Comparison of ENCODE assay signal across 6 cellular contexts in the genomic region with DNA sequence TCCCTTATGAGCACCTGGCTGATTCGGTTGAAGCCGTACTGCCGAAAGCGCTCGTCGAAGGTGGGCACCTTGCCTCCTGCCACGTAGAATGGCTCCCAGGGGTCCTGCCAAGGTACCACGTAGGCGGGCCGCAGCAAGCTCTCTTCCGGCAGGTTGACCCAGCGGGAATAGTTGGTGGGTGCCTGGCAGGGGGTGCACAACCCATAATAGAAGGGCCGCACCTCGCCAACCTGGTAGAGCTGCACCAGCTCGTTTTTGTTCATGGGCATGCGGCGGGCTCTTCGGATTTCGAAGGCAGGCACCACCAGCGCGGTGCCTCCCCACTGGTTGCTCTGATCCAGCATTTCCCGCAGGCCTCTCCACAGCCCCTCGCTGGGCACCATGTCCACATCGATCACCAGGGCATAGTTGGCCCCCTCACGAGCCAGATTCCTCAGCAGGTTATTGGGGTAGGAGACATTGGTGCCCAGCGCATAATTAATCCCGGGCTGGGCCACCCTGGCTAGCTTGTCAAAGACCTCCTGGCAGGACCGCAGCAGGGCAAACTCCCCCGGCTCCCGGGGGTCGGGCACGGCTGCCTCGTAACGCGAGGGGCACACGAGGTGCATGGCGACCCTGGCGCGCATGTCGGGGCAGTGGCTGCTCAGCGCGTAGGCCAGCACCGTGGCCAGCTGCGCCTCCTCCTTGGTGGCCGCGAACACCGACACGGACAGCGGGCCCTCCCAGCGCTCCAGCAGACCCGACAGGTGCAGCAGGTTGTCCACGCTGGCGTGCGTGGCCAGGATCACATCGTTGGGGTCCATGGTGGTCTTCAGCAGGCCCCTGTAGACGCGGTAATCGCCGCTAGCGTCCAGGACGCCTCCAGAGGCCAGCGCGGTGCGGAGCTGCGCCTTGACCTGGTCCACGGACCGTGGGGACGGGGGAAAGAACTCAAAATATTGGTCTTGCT. TPM values are rescaled to one million over a fixed set of nuclear protein-coding genes. Genes with fewer than 3 reads are reported as not detected.
DNase-seq lines count a peak whose midpoint lies in the region; ATAC-seq, FAIRE-seq and TF ChIP-seq lines count a peak whose summit lies in the region.

No MANE protein-coding gene starts in this region.

- peak overlapping the region; percentile 96 for H3K4me3 Mint-ChIP-seq in WTC11

- no TSS peak for BruUV-seq in HepG2 (replicated peaks; lab: Mats Ljungman, UMichigan)

- TF ChIP-seq RAD21 in HepG2 (CRISPR knock-in tag; IDR thresholded peaks at IDR 0.05), result no peak

- in situ Hi-C loops in HepG2 (cut with HindIII; ENCODE audit: extremely low pct_ligation_motif_present, low pct_unique_long_range_greater_than_20kb), result no loop called here

- intact Hi-C loops in HepG2 (cut with micrococcal nuclease; ENCODE audit: unreplicated experiment), result no loop called here

- POLR2A ChIA-PET in WTC11 (lab: Charles Lee) (interaction anchor here (0.6 kb wide), 1 partner anchor 10 kb away, joined by 3 read pairs; no protein-coding TSS in a partner anchor), HepG2 (lab: Yijun Ruan, JAX) (interaction anchor here (1.3 to 2.3 kb wide), 5 partner anchors 10 to 42 kb away, joined by 3 to 27 read pairs (median 6); partner anchors contain the start of genes CD248 and RIN1)

- H3K79me2 ChIP-seq in DND-41 (ENCODE audit: insufficient read depth, low read length) (peaks cover 53% of the 10 kb centered on the region), HepG2 (ENCODE audit: insufficient read depth, low read length) (peaks cover 49% of the 10 kb centered on the region)

- H3K4me3 ChIP-seq in DND-41 (ENCODE audit: low read depth in 1 of 2, low read length in 2 of 2), result peak overlapping the region; percentile 27 to 92; a peak in 3 of 4 replicates
- peak overlapping the region; percentile 80 to 93 (median 90) for H3K4me3 ChIP-seq in HepG2 (replicated peaks in 1 of 3; ENCODE audit: insufficient read depth in 1 of 3, low read depth in 2 of 3, low read length in 3 of 3)

- peaks cover 8% of the 10 kb centered on the region for H3K36me3 Mint-ChIP-seq in WTC11

- TF ChIP-seq CTCF in DND-41 (IDR thresholded peaks at IDR 0.05; ENCODE audit: borderline replicate concordance, extremely low read depth, low read length, poor library complexity, severe bottlenecking) (no peak), WTC11 (IDR thresholded peaks at IDR 0.05) (no peak), HepG2 (CRISPR knock-in tag; IDR thresholded peaks at IDR 0.05) (0 out of 2 replicates have a peak, but pooled peaks have one; percentile 3)

- peaks cover 26% of the 10 kb centered on the region for H3K4me1 Mint-ChIP-seq in WTC11

- H3K27ac ChIP-seq in DND-41 (ENCODE audit: low read length) (peak overlapping the region; percentile 70), HepG2 (ENCODE audit: extremely low read length, insufficient read depth, low read length) (peak overlapping the region; percentile 86)

- 27% methylated on average over 19 of the region's 68 CpGs for WGBS in HepG2 (ENCODE audit: low lambda C conversion rate)

- CTCF ChIA-PET in WTC11 (lab: Charles Lee) (interaction anchor here (1.2 to 3.2 kb wide), 6 partner anchors 14 to 92 kb away, joined by 3 to 35 read pairs (median 6); partner anchors contain the start of gene MRPL11), HepG2 (lab: Yijun Ruan, JAX; ENCODE audit: low intra/inter-chr PET ratio, low total read pairs) (no interaction called here)

- H3K9me3 ChIP-seq in DND-41 (ENCODE audit: insufficient read depth, low read length, severe bottlenecking) (no peaks in the 10 kb centered on the region), HepG2 (ENCODE audit: low read length) (no peaks in the 10 kb centered on the region)

- no peak for DNase-seq in DND-41
- DNase-seq in WTC11 (ENCODE audit: low spot score), result no peak
- no peak for DNase-seq in HepG2 (ENCODE audit: low spot score)
- no peak for DNase-seq in stimulated activated naive CD4-positive, alpha-beta T cell treated with Interleukin-2 at 50 U/mL for 16 hours (lab: John Stamatoyannopoulos, UW)
- DNase-seq in hepatic stellate cell (ENCODE audit: low spot score), result no peak

- H3K9ac ChIP-seq in DND-41 (ENCODE audit: low read depth, low read length) (peak overlapping the region; percentile 82), HepG2 (ENCODE audit: insufficient read depth, low read depth, low read length) (peak overlapping the region; percentile 94)

- TF ChIP-seq EP300 in HepG2 (IDR thresholded peaks at IDR 0.05; ENCODE audit: low read depth in 2 of 2, low read length in 2 of 2) (no peak), HepG2 (CRISPR knock-in tag; IDR thresholded peaks at IDR 0.05; ENCODE audit: borderline replicate concordance) (no peak)

- H2AFZ ChIP-seq in DND-41 (ENCODE audit: low read depth, low read length) (peak overlapping the region; percentile 69), HepG2 (ENCODE audit: low read length) (no peak overlapping the region)

- no peak for FAIRE-seq in HepG2 (lab: Jason Lieb, UNC)

- H4K20me1 ChIP-seq in DND-41 (ENCODE audit: insufficient read depth, low read length), result peaks cover 4% of the 10 kb centered on the region; the same call in 1 of the 2 replicates
- no peaks in the 10 kb centered on the region for H4K20me1 ChIP-seq in HepG2 (ENCODE audit: insufficient read depth, low read length)

- no peak overlapping the region for H3K27ac Mint-ChIP-seq in WTC11

- H3K4me1 ChIP-seq in DND-41 (ENCODE audit: insufficient read depth, low read length) (peaks cover 56% of the 10 kb centered on the region), HepG2 (ENCODE audit: insufficient read depth, low read length) (peaks cover 69% of the 10 kb centered on the region)

- H3K4me2 ChIP-seq in DND-41 (ENCODE audit: insufficient read depth, low read length) (peak overlapping the region; percentile 78), HepG2 (ENCODE audit: low read depth, low read length) (peak overlapping the region; percentile 95)

- ATAC-seq in DND-41 (ENCODE audit: insufficient read depth, low read depth) (no peak), WTC11 (no peak), HepG2 (peak; percentile 18), GM18498 (IDR thresholded peaks at IDR 0.05; ENCODE audit: unreplicated experiment) (no peak)

- H3K27me3 ChIP-seq in DND-41 (ENCODE audit: insufficient read depth, low read length, poor library complexity) (no peaks in the 10 kb centered on the region), HepG2 (ENCODE audit: control insufficient read depth in 1 of 2, insufficient read depth in 2 of 2, low read length in 2 of 2) (no peaks in the 10 kb centered on the region; a peak in 1 of 5 replicates)

- peaks cover 12% of the 10 kb centered on the region for H3K36me3 ChIP-seq in DND-41 (ENCODE audit: insufficient read depth, low read length)
- peaks cover 5% of the 10 kb centered on the region in 2 experiments; a peak in 3 of 5 replicates for H3K36me3 ChIP-seq in HepG2 (replicated peaks in 1 of 2; ENCODE audit: control insufficient read depth in 1 of 2, insufficient read depth in 2 of 2, low read length in 2 of 2)

- peaks cover 6% of the 10 kb centered on the region; the same call in 1 of the 2 replicates for H3K27me3 Mint-ChIP-seq in WTC11 (ENCODE audit: low read depth)

- H3K9me3 Mint-ChIP-seq in WTC11, result no peaks in the 10 kb centered on the region

- no peak for TF ChIP-seq POLR2A in HepG2 (IDR thresholded peaks at IDR 0.05; ENCODE audit: insufficient read depth in 1 of 2, low read depth in 2 of 2, low read length in 2 of 2)

RNA-seq across cellular contexts. Expression of gene B4GAT1, which starts 0.7 kb away (rescaled TPM):
- 34.1 to 37.0 TPM (median 36.3 TPM) in 3 replicates for total RNA-seq in WTC11 (2021)
- total RNA-seq in HepG2 (2016; rRNA removed; fragmentation: Illumina TruSeq; extraction: Trizol), result 44.9 and 109 TPM in 2 replicates
- 15.0 and 17.3 TPM in 2 replicates for total RNA-seq in HepG2 (2016; cell fraction: cytosol; rRNA removed; fragmentation: Illumina TruSeq; extraction: Trizol; ENCODE audit: low read depth)
- 41.0 and 117 TPM in 2 replicates for total RNA-seq in HepG2 (2016; cell fraction: insoluble cytoplasmic fraction; rRNA removed; fragmentation: Illumina TruSeq; extraction: Trizol)
- total RNA-seq in HepG2 (2016; cell fraction: membrane; rRNA removed; fragmentation: Illumina TruSeq; extraction: Trizol), result 35.2 and 38.9 TPM in 2 replicates
- 80.6 and 90.0 TPM in 2 replicates for total RNA-seq in HepG2 (2016; cell fraction: nucleus; rRNA removed; fragmentation: Illumina TruSeq; extraction: Trizol)
- 40.4 and 47.8 TPM in 2 replicates for polyA plus RNA-seq in HepG2 (2011; rRNA removed)
- polyA plus RNA-seq in HepG2 (2011; cell fraction: cytosol; rRNA removed), result 35.5 and 44.1 TPM in 2 replicates
- 29.5 and 32.3 TPM in 2 replicates for polyA plus RNA-seq in HepG2 (2011; cell fraction: nucleus; rRNA removed)
- polyA plus RNA-seq in HepG2 (2012), result 64.9 and 76.3 TPM in 2 replicates
- polyA plus RNA-seq in HepG2 (2016; cell fraction: cytosol; fragmentation: Illumina TruSeq; extraction: Trizol; ENCODE audit: low read depth), result 13.3 and 16.5 TPM in 2 replicates
- 40.4 and 42.0 TPM in 2 replicates for polyA plus RNA-seq in HepG2 (2016; cell fraction: insoluble cytoplasmic fraction; fragmentation: Illumina TruSeq; extraction: Trizol; ENCODE audit: low read depth)
- 25.2 and 28.0 TPM in 2 replicates for polyA plus RNA-seq in HepG2 (2016; cell fraction: membrane; fragmentation: Illumina TruSeq; extraction: Trizol; ENCODE audit: low read depth)
- 122 and 134 TPM in 2 replicates for polyA plus RNA-seq in HepG2 (2016; cell fraction: nucleus; fragmentation: Illumina TruSeq; extraction: Trizol; ENCODE audit: insufficient read depth, low read depth)
- polyA minus RNA-seq in HepG2 (2011; rRNA and poly(A)+ RNA removed; ENCODE audit: low replicate concordance), result 4.0 and 58.3 TPM in 2 replicates
- polyA minus RNA-seq in HepG2 (2011; cell fraction: cytosol; rRNA and poly(A)+ RNA removed), result 26.4 and 32.5 TPM in 2 replicates
- polyA minus RNA-seq in HepG2 (2011; cell fraction: nucleus; rRNA and poly(A)+ RNA removed), result 7.3 and 8.3 TPM in 2 replicates

RNA-seq across cellular contexts. Expression of gene BRMS1, which starts 1.8 kb away (rescaled TPM):
- total RNA-seq in WTC11 (2021) (37.0 to 44.5 TPM (median 40.8 TPM) in 3 replicates), HepG2 (2016; rRNA removed; fragmentation: Illumina TruSeq; extraction: Trizol) (55.7 and 63.1 TPM in 2 replicates)
- 15.1 and 18.0 TPM in 2 replicates for total RNA-seq in HepG2 (2016; cell fraction: cytosol; rRNA removed; fragmentation: Illumina TruSeq; extraction: Trizol; ENCODE audit: low read depth)
- 55.6 and 65.9 TPM in 2 replicates for total RNA-seq in HepG2 (2016; cell fraction: insoluble cytoplasmic fraction; rRNA removed; fragmentation: Illumina TruSeq; extraction: Trizol)
- 28.2 and 32.2 TPM in 2 replicates for total RNA-seq in HepG2 (2016; cell fraction: membrane; rRNA removed; fragmentation: Illumina TruSeq; extraction: Trizol)
- total RNA-seq in HepG2 (2016; cell fraction: nucleus; rRNA removed; fragmentation: Illumina TruSeq; extraction: Trizol), result 23.2 and 25.5 TPM in 2 replicates
- 15.8 and 16.8 TPM in 2 replicates for polyA plus RNA-seq in HepG2 (2011; rRNA removed)
- 15.3 and 20.1 TPM in 2 replicates for polyA plus RNA-seq in HepG2 (2011; cell fraction: cytosol; rRNA removed)
- polyA plus RNA-seq in HepG2 (2011; cell fraction: nucleus; rRNA removed), result 19.9 and 20.4 TPM in 2 replicates
- 8.8 and 11.6 TPM in 2 replicates for polyA plus RNA-seq in HepG2 (2012)
- 11.6 and 12.3 TPM in 2 replicates for polyA plus RNA-seq in HepG2 (2016; cell fraction: cytosol; fragmentation: Illumina TruSeq; extraction: Trizol; ENCODE audit: low read depth)
- 54.5 and 57.6 TPM in 2 replicates for polyA plus RNA-seq in HepG2 (2016; cell fraction: insoluble cytoplasmic fraction; fragmentation: Illumina TruSeq; extraction: Trizol; ENCODE audit: low read depth)
- 20.8 and 22.1 TPM in 2 replicates for polyA plus RNA-seq in HepG2 (2016; cell fraction: membrane; fragmentation: Illumina TruSeq; extraction: Trizol; ENCODE audit: low read depth)
- polyA plus RNA-seq in HepG2 (2016; cell fraction: nucleus; fragmentation: Illumina TruSeq; extraction: Trizol; ENCODE audit: insufficient read depth, low read depth), result 38.8 and 42.9 TPM in 2 replicates
- polyA minus RNA-seq in HepG2 (2011; rRNA and poly(A)+ RNA removed; ENCODE audit: low replicate concordance), result 8.1 and 30.0 TPM in 2 replicates
- polyA minus RNA-seq in HepG2 (2011; cell fraction: cytosol; rRNA and poly(A)+ RNA removed), result 2.9 TPM in 2 replicates
- 4.2 and 5.5 TPM in 2 replicates for polyA minus RNA-seq in HepG2 (2011; cell fraction: nucleus; rRNA and poly(A)+ RNA removed)

RNA-seq across cellular contexts. Expression of gene RIN1, which starts 10.5 kb away (rescaled TPM):
- 4.7 to 5.5 TPM (median 5.0 TPM) in 3 replicates for total RNA-seq in WTC11 (2021)
- 3.9 and 4.1 TPM in 2 replicates for total RNA-seq in HepG2 (2016; rRNA removed; fragmentation: Illumina TruSeq; extraction: Trizol)
- 1.6 and 2.4 TPM in 2 replicates for total RNA-seq in HepG2 (2016; cell fraction: cytosol; rRNA removed; fragmentation: Illumina TruSeq; extraction: Trizol; ENCODE audit: low read depth)
- 3.5 and 4.5 TPM in 2 replicates for total RNA-seq in HepG2 (2016; cell fraction: insoluble cytoplasmic fraction; rRNA removed; fragmentation: Illumina TruSeq; extraction: Trizol)
- total RNA-seq in HepG2 (2016; cell fraction: membrane; rRNA removed; fragmentation: Illumina TruSeq; extraction: Trizol), result 2.0 and 2.9 TPM in 2 replicates
- 3.5 TPM in 2 replicates for total RNA-seq in HepG2 (2016; cell fraction: nucleus; rRNA removed; fragmentation: Illumina TruSeq; extraction: Trizol)
- polyA plus RNA-seq in HepG2 (2011; rRNA removed), result 2.4 and 4.2 TPM in 2 replicates
- polyA plus RNA-seq in HepG2 (2011; cell fraction: cytosol; rRNA removed), result 3.6 and 24.3 TPM in 2 replicates
- polyA plus RNA-seq in HepG2 (2011; cell fraction: nucleus; rRNA removed), result 13.9 and 17.2 TPM in 2 replicates
- 3.3 TPM in 2 replicates for polyA plus RNA-seq in HepG2 (2012)
- 0.76 and 1.0 TPM in 2 replicates for polyA plus RNA-seq in HepG2 (2016; cell fraction: cytosol; fragmentation: Illumina TruSeq; extraction: Trizol; ENCODE audit: low read depth)
- 2.9 and 4.1 TPM in 2 replicates for polyA plus RNA-seq in HepG2 (2016; cell fraction: insoluble cytoplasmic fraction; fragmentation: Illumina TruSeq; extraction: Trizol; ENCODE audit: low read depth)
- 1.4 and 2.1 TPM in 2 replicates for polyA plus RNA-seq in HepG2 (2016; cell fraction: membrane; fragmentation: Illumina TruSeq; extraction: Trizol; ENCODE audit: low read depth)
- 8.7 and 9.1 TPM in 2 replicates for polyA plus RNA-seq in HepG2 (2016; cell fraction: nucleus; fragmentation: Illumina TruSeq; extraction: Trizol; ENCODE audit: insufficient read depth, low read depth)
- 6.2 and 14.2 TPM in 2 replicates for polyA minus RNA-seq in HepG2 (2011; rRNA and poly(A)+ RNA removed; ENCODE audit: low replicate concordance)
- 2.4 and 4.0 TPM in 2 replicates for polyA minus RNA-seq in HepG2 (2011; cell fraction: cytosol; rRNA and poly(A)+ RNA removed)
- 2.0 and 2.4 TPM in 2 replicates for polyA minus RNA-seq in HepG2 (2011; cell fraction: nucleus; rRNA and poly(A)+ RNA removed)

RNA-seq across cellular contexts. Expression of gene SLC29A2, which starts 24.8 kb away (rescaled TPM):
- total RNA-seq in WTC11 (2021) (30.2 to 36.6 TPM (median 35.3 TPM) in 3 replicates), HepG2 (2016; rRNA removed; fragmentation: Illumina TruSeq; extraction: Trizol) (0.49 and 0.66 TPM in 2 replicates)
- 0.09 and 0.30 TPM in 2 replicates for total RNA-seq in HepG2 (2016; cell fraction: cytosol; rRNA removed; fragmentation: Illumina TruSeq; extraction: Trizol; ENCODE audit: low read depth)
- 0.18 and 0.71 TPM in 2 replicates for total RNA-seq in HepG2 (2016; cell fraction: insoluble cytoplasmic fraction; rRNA removed; fragmentation: Illumina TruSeq; extraction: Trizol)
- total RNA-seq in HepG2 (2016; cell fraction: membrane; rRNA removed; fragmentation: Illumina TruSeq; extraction: Trizol), result 0.31 and 0.41 TPM in 2 replicates
- 0.63 and 0.81 TPM in 2 replicates for total RNA-seq in HepG2 (2016; cell fraction: nucleus; rRNA removed; fragmentation: Illumina TruSeq; extraction: Trizol)
- 0.56 and 0.63 TPM in 2 replicates for polyA plus RNA-seq in HepG2 (2011; rRNA removed)
- 0.25 and 0.27 TPM in 2 replicates for polyA plus RNA-seq in HepG2 (2011; cell fraction: cytosol; rRNA removed)
- 5.0 and 6.0 TPM in 2 replicates for polyA plus RNA-seq in HepG2 (2011; cell fraction: nucleus; rRNA removed)
- polyA plus RNA-seq in HepG2 (2012), result 0.80 and 1.1 TPM in 2 replicates
- 0.14 and 0.24 TPM in 2 replicates for polyA plus RNA-seq in HepG2 (2016; cell fraction: cytosol; fragmentation: Illumina TruSeq; extraction: Trizol; ENCODE audit: low read depth)
- 0.30 and 0.32 TPM in 2 replicates for polyA plus RNA-seq in HepG2 (2016; cell fraction: insoluble cytoplasmic fraction; fragmentation: Illumina TruSeq; extraction: Trizol; ENCODE audit: low read depth)
- 0.43 and 0.56 TPM in 2 replicates for polyA plus RNA-seq in HepG2 (2016; cell fraction: membrane; fragmentation: Illumina TruSeq; extraction: Trizol; ENCODE audit: low read depth)
- 2.4 TPM in 2 replicates for polyA plus RNA-seq in HepG2 (2016; cell fraction: nucleus; fragmentation: Illumina TruSeq; extraction: Trizol; ENCODE audit: insufficient read depth, low read depth)
- 0.28 and 27.8 TPM in 2 replicates for polyA minus RNA-seq in HepG2 (2011; rRNA and poly(A)+ RNA removed; ENCODE audit: low replicate concordance)
- 0.49 and 0.88 TPM in 2 replicates for polyA minus RNA-seq in HepG2 (2011; cell fraction: cytosol; rRNA and poly(A)+ RNA removed)
- 0.25 and 0.64 TPM in 2 replicates for polyA minus RNA-seq in HepG2 (2011; cell fraction: nucleus; rRNA and poly(A)+ RNA removed)

RNA-seq across cellular contexts. Expression of gene CD248, which starts 29.9 kb away (rescaled TPM):
- total RNA-seq in WTC11 (2021), result 2.6 to 2.8 TPM (median 2.7 TPM) in 3 replicates
- 0.20 and 0.35 TPM in 2 replicates for total RNA-seq in HepG2 (2016; rRNA removed; fragmentation: Illumina TruSeq; extraction: Trizol)
- total RNA-seq in HepG2 (2016; cell fraction: cytosol; rRNA removed; fragmentation: Illumina TruSeq; extraction: Trizol; ENCODE audit: low read depth), result not detected in 2 replicates
- total RNA-seq in HepG2 (2016; cell fraction: insoluble cytoplasmic fraction; rRNA removed; fragmentation: Illumina TruSeq; extraction: Trizol), result 0.09 and 0.35 TPM in 2 replicates
- 0.06 TPM in 1 of 2 replicates, not detected in the other for total RNA-seq in HepG2 (2016; cell fraction: membrane; rRNA removed; fragmentation: Illumina TruSeq; extraction: Trizol)
- total RNA-seq in HepG2 (2016; cell fraction: nucleus; rRNA removed; fragmentation: Illumina TruSeq; extraction: Trizol), result 0.37 and 0.44 TPM in 2 replicates
- 0.20 and 0.25 TPM in 2 replicates for polyA plus RNA-seq in HepG2 (2011; rRNA removed)
- polyA plus RNA-seq in HepG2 (2011; cell fraction: cytosol; rRNA removed), result 0.23 and 0.32 TPM in 2 replicates
- polyA plus RNA-seq in HepG2 (2011; cell fraction: nucleus; rRNA removed), result 0.80 and 0.85 TPM in 2 replicates
- 0.51 and 1.1 TPM in 2 replicates for polyA plus RNA-seq in HepG2 (2012)
- 0.08 and 0.09 TPM in 2 replicates for polyA plus RNA-seq in HepG2 (2016; cell fraction: cytosol; fragmentation: Illumina TruSeq; extraction: Trizol; ENCODE audit: low read depth)
- 0.27 and 0.71 TPM in 2 replicates for polyA plus RNA-seq in HepG2 (2016; cell fraction: insoluble cytoplasmic fraction; fragmentation: Illumina TruSeq; extraction: Trizol; ENCODE audit: low read depth)
- 0.18 and 0.36 TPM in 2 replicates for polyA plus RNA-seq in HepG2 (2016; cell fraction: membrane; fragmentation: Illumina TruSeq; extraction: Trizol; ENCODE audit: low read depth)
- 2.6 and 2.7 TPM in 2 replicates for polyA plus RNA-seq in HepG2 (2016; cell fraction: nucleus; fragmentation: Illumina TruSeq; extraction: Trizol; ENCODE audit: insufficient read depth, low read depth)
- polyA minus RNA-seq in HepG2 (2011; rRNA and poly(A)+ RNA removed; ENCODE audit: low replicate concordance), result 0.09 and 1.0 TPM in 2 replicates
- polyA minus RNA-seq in HepG2 (2011; cell fraction: cytosol; rRNA and poly(A)+ RNA removed), result 0.40 and 0.88 TPM in 2 replicates
- polyA minus RNA-seq in HepG2 (2011; cell fraction: nucleus; rRNA and poly(A)+ RNA removed), result 0.26 and 0.50 TPM in 2 replicates
